In genomic region chr9:90808890-90809685, GRCh38 we compare ENCODE assay signal across 10 cellular contexts. TPM values are rescaled to one million over a fixed set of nuclear protein-coding genes. Genes with fewer than 3 reads are reported as not detected.
DNase-seq lines count a peak whose midpoint lies in the region; ATAC-seq and TF ChIP-seq lines count a peak whose summit lies in the region.
"Had no signal": no experiment of that assay in that cellular context is flagged by ENCODE, and none has a peak within 500 bp of the region (broad histone marks: within the 10 kb centered on the region; RNA-seq: fewer than 3 reads in every experiment).

No MANE protein-coding gene starts in this region.

- ATAC-seq in GM18511 (IDR thresholded peaks at IDR 0.05; ENCODE audit: unreplicated experiment) = peak; percentile 63
- ATAC-seq in HG03066 (IDR thresholded peaks at IDR 0.05; ENCODE audit: low read depth, unreplicated experiment) = peak; percentile 44
- peak; percentile 32 for ATAC-seq in activated B cell treated with CpG ODN at 0.5 μM for 24 hours (ENCODE audit: low read depth)

- peak overlapping the region; percentile 92 for H3K27ac Mint-ChIP-seq in activated B cell treated with CpG ODN at 0.5 μM for 24 hours
- H3K27ac Mint-ChIP-seq in activated T-cell treated with anti-CD3 and anti-CD28 coated beads, Interleukin-2, amount 50 U/mL, for 24 hours = no peak overlapping the region

- peaks cover 98% of the 10 kb centered on the region for H3K4me1 Mint-ChIP-seq in activated B cell treated with CpG ODN at 0.5 μM for 24 hours
- no peaks in the 10 kb centered on the region for H3K4me1 Mint-ChIP-seq in activated T-cell treated with anti-CD3 and anti-CD28 coated beads, Interleukin-2, amount 50 U/mL, for 24 hours (ENCODE audit: low read depth)

- peak overlapping the region; percentile 75 for H3K4me3 Mint-ChIP-seq in activated B cell treated with CpG ODN at 0.5 μM for 24 hours
- no peak overlapping the region for H3K4me3 Mint-ChIP-seq in activated T-cell treated with anti-CD3 and anti-CD28 coated beads, Interleukin-2, amount 50 U/mL, for 24 hours

- no peak for DNase-seq in activated B cell treated with CpG ODN at 0.5 μM for 24 hours
- peak; percentile 45 for DNase-seq in pons (ENCODE audit: low spot score)
- DNase-seq in amniotic stem cell (lab: John Stamatoyannopoulos, UW) = no peak
- no peak for DNase-seq in activated effector memory CD4-positive, alpha-beta T cell treated with anti-CD3 and anti-CD28 coated beads, Interleukin-2, amount 50 U/mL, for 16 hours
- DNase-seq in activated T-cell treated with anti-CD3 and anti-CD28 coated beads, Interleukin-2, amount 50 U/mL, for 24 hours = no peak
- DNase-seq: colonic mucosa, NCI-H1436, NCI-H774 had no signal

- CTCF ChIA-PET in activated B cell treated with CpG ODN at 0.5 μM for 24 hours (lab: Charles Lee) = interaction anchor here (0.7 kb wide), 1 partner anchor 53 kb away, joined by 3 read pairs; no protein-coding TSS in a partner anchor

- H3K9me3 Mint-ChIP-seq in activated B cell treated with CpG ODN at 0.5 μM for 24 hours = no peaks in the 10 kb centered on the region
- no peaks in the 10 kb centered on the region for H3K9me3 Mint-ChIP-seq in activated T-cell treated with anti-CD3 and anti-CD28 coated beads, Interleukin-2, amount 50 U/mL, for 24 hours

- no peak for TF ChIP-seq CTCF in activated B cell treated with CpG ODN at 0.5 μM for 24 hours (IDR thresholded peaks at IDR 0.05)

- H3K36me3 Mint-ChIP-seq in activated B cell treated with CpG ODN at 0.5 μM for 24 hours (ENCODE audit: low read depth) = peaks cover 66% of the 10 kb centered on the region
- H3K36me3 Mint-ChIP-seq in activated T-cell treated with anti-CD3 and anti-CD28 coated beads, Interleukin-2, amount 50 U/mL, for 24 hours (ENCODE audit: low read depth) = no peaks in the 10 kb centered on the region

- no peaks in the 10 kb centered on the region for H3K27me3 Mint-ChIP-seq in activated B cell treated with CpG ODN at 0.5 μM for 24 hours
- H3K27me3 Mint-ChIP-seq in activated T-cell treated with anti-CD3 and anti-CD28 coated beads, Interleukin-2, amount 50 U/mL, for 24 hours = peaks cover 58% of the 10 kb centered on the region

- POLR2A ChIA-PET in activated B cell treated with CpG ODN at 0.5 μM for 24 hours (lab: Charles Lee) = interaction anchor here (1.0 to 3.8 kb wide), 6 partner anchors 9 to 34 kb away, joined by 3 to 38 read pairs (median 4); no protein-coding TSS in a partner anchor

- intact Hi-C loops in activated B cell treated with CpG ODN at 0.5 μM for 24 hours (cut with micrococcal nuclease) = loop anchor here (10.0 kb wide), 2 partner anchors 1404 to 1494 kb away; partner anchors contain the start of genes CKS2 and SECISBP2

RNA-seq across cellular contexts. Expression of gene SYK, which starts 7.5 kb away (rescaled TPM):
- 222 and 237 TPM in 2 replicates for total RNA-seq in activated B cell treated with CpG ODN at 0.5 μM for 24 hours
